1 cellular context compared by ENCODE assay signal in genomic region chr3:36957862-36958686, GRCh38.
TF ChIP-seq lines count a peak whose summit lies in the region.

No MANE protein-coding gene starts in this region.

TF ChIP-seq in K562, 482 proteins besides CTCF, POLR2A, EP300 and RAD21 (continues in another document):
- TF ChIP-seq ID3 (CRISPR knock-in tag; IDR thresholded peaks at IDR 0.05) (no peak), ID3 (tag; IDR thresholded peaks at IDR 0.05) (no peak), ZBTB2 (IDR thresholded peaks at IDR 0.05) (peak; percentile 89), OTX1 (CRISPR knock-in tag; IDR thresholded peaks at IDR 0.05) (peak; percentile 33; the same call in 1 of the 2 replicates), CC2D1A (IDR thresholded peaks at IDR 0.05) (peak; percentile 96; the same call in 1 of the 2 replicates), LCOR (CRISPR knock-in tag; IDR thresholded peaks at IDR 0.05) (peak; percentile 98), HMGXB4 (CRISPR knock-in tag; IDR thresholded peaks at IDR 0.05) (no peak), MAFK (IDR thresholded peaks at IDR 0.05; ENCODE audit: low read length) (peak; percentile 60; the same call in 1 of the 2 replicates), ZNF408 (CRISPR knock-in tag; IDR thresholded peaks at IDR 0.05; ENCODE audit: low read depth) (no peak), ZC3H11A (IDR thresholded peaks at IDR 0.05; ENCODE audit: low read depth, low read length) (no peak), ZBTB7A (IDR thresholded peaks at IDR 0.05; ENCODE audit: borderline replicate concordance, control insufficient read depth, low read depth, low read length) (no peak), BCOR (IDR thresholded peaks at IDR 0.05) (peak; percentile 79), RUNX1 (IDR thresholded peaks at IDR 0.05; ENCODE audit: low read depth) (peak; percentile 86; the same call in 1 of the 2 replicates), NFE2 (IDR thresholded peaks at IDR 0.05; ENCODE audit: low read depth) (peak; percentile 92), THRB (CRISPR knock-in tag; conservative IDR thresholded peaks at IDR 0.05) (peak; percentile 93), ZNF324 (CRISPR knock-in tag; IDR thresholded peaks at IDR 0.05) (no peak), NRF1 (conservative IDR thresholded peaks at IDR 0.05 in 1 of 2, IDR thresholded peaks at IDR 0.05 in 1 of 2) (peak; percentile 30 to 44; a peak in 3 of 4 replicates), SMARCB1 (IDR thresholded peaks at IDR 0.05; ENCODE audit: insufficient read length, low read depth) (peak; percentile 97), TRIM24 (IDR thresholded peaks at IDR 0.05) (peak; percentile 95 to 97), MAZ (CRISPR knock-in tag; conservative IDR thresholded peaks at IDR 0.05 in 1 of 2, IDR thresholded peaks at IDR 0.05 in 1 of 2) (peak; percentile 15 to 68; a peak in 3 of 4 replicates), ZNF175 (CRISPR knock-in tag; IDR thresholded peaks at IDR 0.05; ENCODE audit: low read depth) (peak; percentile 78; the same call in 1 of the 2 replicates), BHLHE40 (IDR thresholded peaks at IDR 0.05; ENCODE audit: low read length) (peak; percentile 53; the same call in 1 of the 2 replicates), ZNF212 (CRISPR knock-in tag; IDR thresholded peaks at IDR 0.05) (peak; percentile 49; the same call in 1 of the 2 replicates), ZNF277 (CRISPR knock-in tag; IDR thresholded peaks at IDR 0.05; ENCODE audit: borderline replicate concordance) (no peak), MAFG (tag; conservative IDR thresholded peaks at IDR 0.05) (peak; percentile 90), MBD2 (IDR thresholded peaks at IDR 0.05; ENCODE audit: borderline replicate concordance, low read depth) (peak; percentile 89), HLTF (IDR thresholded peaks at IDR 0.05) (peak; percentile 48; the same call in 1 of the 2 replicates), NFATC3 (IDR thresholded peaks at IDR 0.05) (peak; percentile 74; the same call in 1 of the 2 replicates), ESRRB (CRISPR knock-in tag; IDR thresholded peaks at IDR 0.05; ENCODE audit: borderline replicate concordance) (no peak), SNIP1 (IDR thresholded peaks at IDR 0.05; ENCODE audit: low read depth) (peak; percentile 52; the same call in 1 of the 2 replicates), KLF16 (IDR thresholded peaks at IDR 0.05) (peak; percentile 96), PYGO2 (tag; IDR thresholded peaks at IDR 0.05) (0 out of 2 replicates have a peak, but pooled peaks have one; percentile 24), JUNB (CRISPR knock-in tag; conservative IDR thresholded peaks at IDR 0.05) (peak; percentile 93), NKRF (IDR thresholded peaks at IDR 0.05; ENCODE audit: borderline replicate concordance) (peak; percentile 73; the same call in 1 of the 2 replicates), KDM1A (IDR thresholded peaks at IDR 0.05) (peak; percentile 98), POLR2AphosphoS2 (IDR thresholded peaks at IDR 0.05; ENCODE audit: low read length) (no peak), ZNF766 (CRISPR knock-in tag; conservative IDR thresholded peaks at IDR 0.05) (peak; percentile 63), IRF9 (tag; IDR thresholded peaks at IDR 0.05) (0 out of 2 replicates have a peak, but pooled peaks have one; percentile 10), ZNF24 (IDR thresholded peaks at IDR 0.05) (peak; percentile 79; the same call in 1 of the 2 replicates), ATF3 (IDR thresholded peaks at IDR 0.05) (peak; percentile 99), ATF3 (CRISPR knock-in tag; conservative IDR thresholded peaks at IDR 0.05) (peak; percentile 95; the same call in 1 of the 2 replicates), ZEB2 (IDR thresholded peaks at IDR 0.05) (peak; percentile 99), HOXB6 (CRISPR knock-in tag; IDR thresholded peaks at IDR 0.05; ENCODE audit: borderline replicate concordance) (no peak), XRCC3 (IDR thresholded peaks at IDR 0.05) (no peak), FOXA3 (CRISPR knock-in tag; conservative IDR thresholded peaks at IDR 0.05 in 1 of 2, IDR thresholded peaks at IDR 0.05 in 1 of 2) (peak in 1 of 2 experiments; percentile 45; a peak in 2 of 4 replicates), ZBTB26 (CRISPR knock-in tag; IDR thresholded peaks at IDR 0.05) (0 out of 2 replicates have a peak, but pooled peaks have one; percentile 60), MYNN (IDR thresholded peaks at IDR 0.05) (peak; percentile 93), MYNN (CRISPR knock-in tag; IDR thresholded peaks at IDR 0.05) (no peak), SIN3B (IDR thresholded peaks at IDR 0.05; ENCODE audit: low read depth) (no peak), CHD1 (IDR thresholded peaks at IDR 0.05; ENCODE audit: low read length) (no peak), NCOR1 (IDR thresholded peaks at IDR 0.05) (peak; percentile 99), FOXP4 (CRISPR knock-in tag; IDR thresholded peaks at IDR 0.05; ENCODE audit: borderline replicate concordance) (no peak), FOXO4 (CRISPR knock-in tag; IDR thresholded peaks at IDR 0.05) (no peak), NCOA6 (IDR thresholded peaks at IDR 0.05) (peak; percentile 41; the same call in 1 of the 2 replicates), HNRNPK (IDR thresholded peaks at IDR 0.05; ENCODE audit: low read depth, low read length, poor library complexity, severe bottlenecking) (no peak), CREB1 (IDR thresholded peaks at IDR 0.05) (peak; percentile 81; the same call in 1 of the 2 replicates), CREB1 (CRISPR knock-in tag; IDR thresholded peaks at IDR 0.05) (peak; percentile 41; the same call in 1 of the 2 replicates)
